25 cellular contexts compared by ENCODE assay signal in genomic region chr10:130010653-130011052, GRCh38. TPM values are rescaled to one million over a fixed set of nuclear protein-coding genes. Genes with fewer than 3 reads are reported as not detected.
"Had no signal": no experiment of that assay in that cellular context is flagged by ENCODE, and none has a peak within 500 bp of the region (broad histone marks: within the 10 kb centered on the region; RNA-seq: fewer than 3 reads in every experiment).

No MANE protein-coding gene starts in this region.

- H3K4me2 ChIP-seq: KMS-11, SK-N-SH had no signal

- DNase-seq: Kasumi-1, MM.1S, NCI-H1092 treated with DMSO at 0.1 percent for 48 hours, NCI-H1436, NCI-H187, NCI-H2029, NCI-H2081 treated with DMSO at 0.1 percent for 48 hours, NCI-H2171, NCI-H226, NCI-H446, NCI-H510A, NCI-H524 treated with DMSO at 0.1 percent for 48 hours, NCI-H69, NCI-H774, PC-3, SHP77, SK-N-SH had no signal

- H3K9me3 ChIP-seq: SK-N-SH had no signal

- H3K4me3 ChIP-seq: K562 had no signal

- ATAC-seq: K562, Panc1, PC-3 had no signal

- H3K27ac ChIP-seq: HL-60, KMS-11, RWPE1 had no signal

RNA-seq across cellular contexts. Expression of gene EBF3, which starts 46.6 kb away (rescaled TPM):
- total RNA-seq: K562, M059J, OCI-LY7, PC-3 had no signal
- polyA plus RNA-seq: IgD-negative memory B cell, K562, SK-N-SH had no signal
